8 cellular contexts compared by ENCODE assay signal in genomic region chr11:46369458-46370152, GRCh38. TPM values are rescaled to one million over a fixed set of nuclear protein-coding genes. Genes with fewer than 3 reads are reported as not detected.
A peak's percentile ranks its signal among the peaks of the same experiment; 100 is the strongest.
DNase-seq lines count a peak whose midpoint lies in the region; ATAC-seq and TF ChIP-seq lines count a peak whose summit lies in the region.

No MANE protein-coding gene starts in this region.

- H3K4me1 ChIP-seq in Peyer's patch, result peaks cover 0 to 11% (median 5%) of the 10 kb centered on the region in 4 donors
- H3K4me1 ChIP-seq in heart right ventricle, result peaks cover 3 to 35% (median 22%) of the 10 kb centered on the region in 9 donors

- H3K27me3 ChIP-seq in Peyer's patch (no peaks in the 10 kb centered on the region), heart right ventricle (no peaks in the 10 kb centered on the region)

- intact Hi-C loops in heart right ventricle (cut with DNase I), result no loop called here

- H3K36me3 ChIP-seq in Peyer's patch, result peaks cover 0 to 61% (median 0%) of the 10 kb centered on the region in 3 donors
- peaks cover 4 to 93% (median 44%) of the 10 kb centered on the region in 9 donors for H3K36me3 ChIP-seq in heart right ventricle

- ATAC-seq in HG03442 (IDR thresholded peaks at IDR 0.05; ENCODE audit: unreplicated experiment), result peak; percentile 48
- ATAC-seq in activated naive CD4-positive, alpha-beta T cell treated with anti-CD3 and anti-CD28 coated beads, Interleukin-2, amount 50 U/mL, for 72 hours, result peak; percentile 62 to 64
- peak; percentile 21 to 58 (median 45) for ATAC-seq in heart right ventricle

- DNase-seq in activated gamma-delta T cell treated with Interleukin-2 at 50 U/mL for 16 hours (peak; percentile 44), activated gamma-delta T cell (lab: John Stamatoyannopoulos, UW) (no peak), Peyer's patch (peak in 1 of 3 donors; percentile 71), heart right ventricle (peak in 1 of 2 donors; percentile 56), midbrain (lab: John Stamatoyannopoulos, UW) (no peak)
- peak in 1 of 2 donors; percentile 64 for DNase-seq in activated naive CD4-positive, alpha-beta T cell treated with anti-CD3 and anti-CD28 coated beads, Interleukin-2, amount 50 U/mL, for 72 hours (ENCODE audit: low spot score in 2 of 2)
- DNase-seq in stimulated activated CD4-positive, alpha-beta T cell treated with anti-CD3 and anti-CD28 coated beads, Interleukin-12 subunit alpha, Interleukin-12 subunit beta, amount 100 ng/mL, for 4 hours, result peak; percentile 58

- TF ChIP-seq POLR2A in Peyer's patch (IDR thresholded peaks at IDR 0.05), result no peak

- H3K36me3 Mint-ChIP-seq in activated naive CD4-positive, alpha-beta T cell treated with anti-CD3 and anti-CD28 coated beads, Interleukin-2, amount 50 U/mL, for 72 hours, result peaks cover 4 to 5% of the 10 kb centered on the region in 2 donors

- H3K27ac Mint-ChIP-seq in activated naive CD4-positive, alpha-beta T cell treated with anti-CD3 and anti-CD28 coated beads, Interleukin-2, amount 50 U/mL, for 72 hours, result peak overlapping the region in 1 of 2 donors; percentile 66

- H3K27ac ChIP-seq in Peyer's patch (no peak overlapping the region), heart right ventricle (no peak overlapping the region)

- 71 to 75% methylated on average over 25 of the region's 25 CpGs for WGBS in heart right ventricle, 2 donors

- H3K4me3 ChIP-seq in Peyer's patch (no peak overlapping the region), heart right ventricle (no peak overlapping the region)

- no peaks in the 10 kb centered on the region for H3K9me3 Mint-ChIP-seq in activated naive CD4-positive, alpha-beta T cell treated with anti-CD3 and anti-CD28 coated beads, Interleukin-2, amount 50 U/mL, for 72 hours

- TF ChIP-seq CTCF in Peyer's patch (IDR thresholded peaks at IDR 0.05), result peak; percentile 44 to 84 (median 74)
- TF ChIP-seq CTCF in heart right ventricle (IDR thresholded peaks at IDR 0.05), result peak; percentile 69 to 90 (median 80)

- H3K9me3 ChIP-seq in Peyer's patch (no peaks in the 10 kb centered on the region), heart right ventricle (no peaks in the 10 kb centered on the region)

RNA-seq across cellular contexts. Expression of gene MDK, which starts 11.9 kb away (rescaled TPM):
- total RNA-seq in Peyer's patch, result 100 to 1,000 TPM in 3 of 4 donors, 10 to 100 TPM in 1; 22.3 to 340 (median 205) TPM
- total RNA-seq in activated naive CD4-positive, alpha-beta T cell treated with anti-CD3 and anti-CD28 coated beads, Interleukin-2, amount 50 U/mL, for 72 hours, result 10 to 100 TPM in 1 of 2 donors, 1 to 10 TPM in 1; 5.8 to 14.8 TPM
- 10 to 100 TPM in 2 of 10 donors, 1 to 10 TPM in 8; 3.6 to 16.5 (median 5.3) TPM for total RNA-seq in heart right ventricle
- polyA plus RNA-seq in heart right ventricle, result 1 to 10 TPM; 3.7 to 8.2 TPM

RNA-seq across cellular contexts. Expression of gene CHRM4, which starts 22.0 kb away (rescaled TPM):
- total RNA-seq in Peyer's patch, result 10 to 100 TPM; 11.5 to 16.5 (median 13.0) TPM
- total RNA-seq in activated naive CD4-positive, alpha-beta T cell treated with anti-CD3 and anti-CD28 coated beads, Interleukin-2, amount 50 U/mL, for 72 hours, result under 1 TPM in 1 of 2 donors, not detected in 1; 0.64 TPM
- under 1 TPM in 2 of 10 donors, not detected in 8; 0.30 to 0.32 TPM for total RNA-seq in heart right ventricle
- under 1 TPM in 1 of 2 donors, not detected in 1; 0.03 TPM for polyA plus RNA-seq in heart right ventricle

RNA-seq across cellular contexts. Expression of gene DGKZ, which starts 22.3 kb away (rescaled TPM):
- total RNA-seq in Peyer's patch, result 100 to 1,000 TPM; 104 to 270 (median 200) TPM
- total RNA-seq in activated naive CD4-positive, alpha-beta T cell treated with anti-CD3 and anti-CD28 coated beads, Interleukin-2, amount 50 U/mL, for 72 hours, result 100 to 1,000 TPM in 1 of 2 donors, 10 to 100 TPM in 1; 88.0 to 108 TPM
- 10 to 100 TPM; 46.4 to 77.9 (median 60.1) TPM for total RNA-seq in heart right ventricle
- 100 to 1,000 TPM in 1 of 2 donors, 10 to 100 TPM in 1; 31.9 to 107 TPM for polyA plus RNA-seq in heart right ventricle

Comparison
In these comparisons a context has a peak if more than half of its experiments do, and no peak if none do; other contexts are left out.
1. DNase-seq: peak in activated gamma-delta T cell treated with Interleukin-2 at 50 U/mL for 16 hours (single experiment) and stimulated activated CD4-positive, alpha-beta T cell treated with anti-CD3 and anti-CD28 coated beads, Interleukin-12 subunit alpha, Interleukin-12 subunit beta, amount 100 ng/mL, for 4 hours (single experiment); none in activated gamma-delta T cell (single experiment) and midbrain (single experiment).
2. RNA of gene CHRM4, which starts 22.0 kb away (total RNA-seq): 11.5 to 16.5 TPM in Peyer's patch; 0.64 TPM in activated naive CD4-positive, alpha-beta T cell treated with anti-CD3 and anti-CD28 coated beads, Interleukin-2, amount 50 U/mL, for 72 hours and 0.30 to 0.32 TPM in heart right ventricle; every median in the first group is over 4 times any median in the second.
3. Peak in every context shown above with its lines, with median percentiles within 50 percentile points of each other: ATAC-seq.